14 cellular contexts compared by ENCODE assay signal in the genomic region with DNA sequence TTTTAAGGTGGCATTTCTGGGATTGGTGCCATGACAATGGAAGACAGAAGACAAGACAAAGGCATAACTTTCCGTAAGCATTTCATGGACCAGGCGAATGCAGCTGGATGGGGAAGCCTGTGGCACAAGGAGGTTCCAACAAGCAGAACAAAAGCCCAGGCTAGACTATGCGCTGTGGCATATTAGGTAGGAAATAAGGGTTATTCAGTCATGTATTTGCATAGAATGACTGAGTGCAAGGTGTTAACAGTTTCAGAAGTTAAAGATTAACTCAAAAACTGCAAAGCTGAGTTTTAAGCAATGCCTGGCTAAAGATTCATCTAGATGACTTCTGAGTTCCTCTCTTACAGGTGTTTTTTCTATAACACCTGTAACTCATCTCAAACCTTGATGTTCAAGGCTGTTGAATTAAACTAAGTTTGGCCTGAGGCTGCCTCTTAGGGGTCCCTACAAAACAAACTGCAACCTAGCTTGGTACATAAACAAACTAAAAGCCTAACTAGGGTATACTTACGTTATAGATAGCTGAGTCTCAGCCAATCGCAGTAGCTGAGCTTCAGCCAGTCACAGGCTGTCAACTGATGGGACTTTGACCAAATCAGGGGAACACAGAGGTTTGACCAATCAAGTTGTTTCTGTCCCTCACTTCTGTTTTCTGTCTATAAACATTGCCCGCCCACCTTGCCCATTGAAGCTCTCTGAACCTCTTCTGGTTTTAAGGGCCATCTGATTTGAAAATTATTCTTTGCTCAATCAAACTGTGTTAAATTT. TPM values are rescaled to one million over a fixed set of nuclear protein-coding genes. Genes with fewer than 3 reads are reported as not detected.
DNase-seq lines count a peak whose midpoint lies in the region; ATAC-seq and FAIRE-seq lines count a peak whose summit lies in the region.
"Had no signal": no experiment of that assay in that cellular context is flagged by ENCODE, and none has a peak within 500 bp of the region (broad histone marks: within the 10 kb centered on the region; RNA-seq: fewer than 3 reads in every experiment).

No MANE protein-coding gene starts in this region.

- H2AK5ac ChIP-seq in mesendoderm (ENCODE audit: low read length): no peak overlapping the region

- H2BK15ac ChIP-seq in mesendoderm (replicated peaks; ENCODE audit: low read depth): no peak overlapping the region

- H2BK5ac ChIP-seq in mesendoderm (ENCODE audit: low read length): no peak overlapping the region

- H3K4me1 ChIP-seq in mesendoderm (ENCODE audit: control insufficient read depth, low read depth, low read length): no peaks in the 10 kb centered on the region
- H3K4me1 ChIP-seq: testis had no signal

- DNase-seq in mesendoderm (peak; percentile 40), ecto neural progenitor cell (ENCODE audit: low spot score) (no peak), HTR-8/SVneo (ENCODE audit: insufficient read length, low spot score) (no peak)
- DNase-seq in stimulated activated naive CD4-positive, alpha-beta T cell (lab: John Stamatoyannopoulos, UW): no peak
- DNase-seq: activated CD4-positive, alpha-beta T cell treated with anti-CD3 and anti-CD28 coated beads, Interleukin-2, amount 50 U/mL, for 4 hours; effector CD8-positive, alpha-beta T cell; natural killer cell; NCI-H1436 had no signal

- H3K9ac ChIP-seq in mesendoderm (ENCODE audit: low read length): no peak overlapping the region

- H3K4me3 ChIP-seq in mesendoderm (ENCODE audit: low read length): no peak overlapping the region
- H3K4me3 ChIP-seq: testis had no signal

- no peak overlapping the region for H4K8ac ChIP-seq in mesendoderm (ENCODE audit: low read depth, low read length)

- peak overlapping the region; percentile 11 for H3K27ac ChIP-seq in mesendoderm (ENCODE audit: low read depth, low read length)
- H3K27ac ChIP-seq: testis had no signal

- no peak for FAIRE-seq in HTR-8/SVneo (lab: Jason Lieb, UNC)

- H3K56ac ChIP-seq in mesendoderm (ENCODE audit: low read length): no peak overlapping the region

- H3K79me2 ChIP-seq in mesendoderm (ENCODE audit: control insufficient read depth, insufficient read depth, low read length): no peaks in the 10 kb centered on the region

- H3K27me3 ChIP-seq in mesendoderm (ENCODE audit: insufficient read depth, low read length, poor library complexity): no peaks in the 10 kb centered on the region
- H3K27me3 ChIP-seq: testis had no signal

- no peaks in the 10 kb centered on the region for H3K36me3 ChIP-seq in mesendoderm (ENCODE audit: control insufficient read depth, insufficient read depth, low read length)

- no peaks in the 10 kb centered on the region for H3K79me1 ChIP-seq in mesendoderm (ENCODE audit: low read length)

- no CpG with 5 or more reads among the region's 6 CpGs for WGBS in mesendoderm (ENCODE audit: extremely low coverage, insufficient coverage, low lambda C conversion rate)

- H3K4ac ChIP-seq in mesendoderm (ENCODE audit: low read depth, low read length): no peak overlapping the region

- no peak overlapping the region for H3K23ac ChIP-seq in mesendoderm (ENCODE audit: low read length)

- H4K5ac ChIP-seq in mesendoderm (ENCODE audit: low read length): no peak overlapping the region

- H2BK120ac ChIP-seq in mesendoderm (ENCODE audit: low read depth, low read length): no peak overlapping the region

- ATAC-seq in GM18511 (IDR thresholded peaks at IDR 0.05; ENCODE audit: unreplicated experiment) (peak; percentile 71), GM21737 (IDR thresholded peaks at IDR 0.05; ENCODE audit: unreplicated experiment) (peak; percentile 53), HG03378 (IDR thresholded peaks at IDR 0.05; ENCODE audit: unreplicated experiment) (peak; percentile 59)
- ATAC-seq in activated CD4-positive, CD25-positive, alpha-beta regulatory T cell treated with anti-CD3 and anti-CD28 coated beads, Interleukin-2, amount 50 U/mL, for 24 hours: no peak
- ATAC-seq: natural killer cell, Right ventricle myocardium inferior had no signal

- no peak overlapping the region for H3K4me2 ChIP-seq in mesendoderm (ENCODE audit: low read length)

- no peak overlapping the region for H3K18ac ChIP-seq in mesendoderm (ENCODE audit: low read length)

RNA-seq across cellular contexts. Expression of a gene that starts 52.2 kb away (rescaled TPM):
- polyA plus RNA-seq in mesendoderm (2013, experiment 1 of 2): 71.4 TPM
- 74.9 TPM for polyA plus RNA-seq in mesendoderm (2013, experiment 2 of 2)

Comparison
In these comparisons a context has a peak if more than half of its experiments do, and no peak if none do; other contexts are left out.
1. ATAC-seq: peak in GM18511 (single experiment), GM21737 (single experiment) and HG03378 (single experiment); none in activated CD4-positive, CD25-positive, alpha-beta regulatory T cell treated with anti-CD3 and anti-CD28 coated beads, Interleukin-2, amount 50 U/mL, for 24 hours (0 of 2).